In the genomic region with DNA sequence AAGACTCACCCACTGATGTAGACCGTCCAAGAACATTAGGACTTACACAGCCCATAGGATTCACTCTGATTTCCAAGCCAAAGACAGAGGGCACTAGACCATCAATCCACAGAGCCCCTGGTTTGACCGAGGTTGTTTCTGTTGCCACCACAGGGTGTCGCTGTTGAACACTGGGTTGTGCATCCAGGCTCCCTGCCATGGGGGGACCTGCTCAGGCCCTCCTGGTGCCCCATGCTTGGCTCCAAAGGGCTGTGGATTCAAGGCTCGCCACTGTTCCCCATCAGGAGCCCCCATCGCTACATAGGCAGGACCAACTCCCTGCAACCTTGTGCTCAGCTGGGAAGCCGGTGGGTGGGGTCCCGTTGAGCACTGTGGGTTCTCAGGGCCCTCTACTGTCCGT, we compare ENCODE assay signal across 1 cellular context.
TF ChIP-seq lines count a peak whose summit lies in the region.

No MANE protein-coding gene starts in this region.

TF ChIP-seq in HCT116, 20 proteins besides CTCF, POLR2A, EP300 and RAD21 (continued from another document):
- TF ChIP-seq EGR1 (IDR thresholded peaks at IDR 0.05; ENCODE audit: low read depth): no peak
- no peak for TF ChIP-seq POLR2AphosphoS5 (IDR thresholded peaks at IDR 0.05; ENCODE audit: low read depth, low read length)
